ENCODE assay signal across 9 cellular contexts in genomic region chr20:31515072-31515774, GRCh38. TPM values are rescaled to one million over a fixed set of nuclear protein-coding genes. Genes with fewer than 3 reads are reported as not detected.
A peak's percentile ranks its signal among the peaks of the same experiment; 100 is the strongest.
DNase-seq lines count a peak whose midpoint lies in the region; ATAC-seq and TF ChIP-seq lines count a peak whose summit lies in the region.
"Had no signal": no experiment of that assay in that cellular context is flagged by ENCODE, and none has a peak within 500 bp of the region (broad histone marks: within the 10 kb centered on the region; RNA-seq: fewer than 3 reads in every experiment).

No MANE protein-coding gene starts in this region.

- POLR2A ChIA-PET in WTC11 (lab: Charles Lee): no interaction called here

- H3K27me3 ChIP-seq in GM06990 (replicated peaks; ENCODE audit: control insufficient read depth, insufficient read depth, low read length): no peaks in the 10 kb centered on the region
- H3K27me3 ChIP-seq in NT2/D1 (ENCODE audit: insufficient read depth, insufficient read length): no peaks in the 10 kb centered on the region
- no peaks in the 10 kb centered on the region for H3K27me3 ChIP-seq in gastrocnemius medialis

- in situ Hi-C loops in gastrocnemius medialis (cut with MboI; ENCODE audit: low sequenced_read_pairs in 4 of 4) (no loop called here), G401 (cut with HindIII; ENCODE audit: low sequenced_read_pairs) (no loop called here)

- CTCF ChIA-PET in WTC11 (lab: Charles Lee): interaction anchor here (1.5 kb wide), 1 partner anchor 13 kb away, joined by 16 read pairs; no protein-coding TSS in a partner anchor

- H3K36me3 Mint-ChIP-seq in WTC11: peaks cover 3% of the 10 kb centered on the region
- peaks cover 15% of the 10 kb centered on the region for H3K36me3 Mint-ChIP-seq in activated T-cell treated with anti-CD3 and anti-CD28 coated beads, Interleukin-2, amount 50 U/mL, for 24 hours (ENCODE audit: low read depth)

- H3K4me1 Mint-ChIP-seq in WTC11: no peaks in the 10 kb centered on the region
- peaks cover 19% of the 10 kb centered on the region for H3K4me1 Mint-ChIP-seq in activated T-cell treated with anti-CD3 and anti-CD28 coated beads, Interleukin-2, amount 50 U/mL, for 24 hours (ENCODE audit: low read depth)

- peak overlapping the region; percentile 98 for H3K4me3 ChIP-seq in GM06990 (replicated peaks; ENCODE audit: low read depth, low read length)
- peak overlapping the region; percentile 98 for H3K4me3 ChIP-seq in NT2/D1 (ENCODE audit: insufficient read length, low read depth)
- H3K4me3 ChIP-seq in fibroblast of pulmonary artery (replicated peaks; ENCODE audit: low read depth, low read length): peak overlapping the region; percentile 97
- H3K4me3 ChIP-seq in gastrocnemius medialis: peak overlapping the region; percentile 72 to 96 (median 88)

- no peaks in the 10 kb centered on the region for H3K9me3 Mint-ChIP-seq in WTC11
- H3K9me3 Mint-ChIP-seq in activated T-cell treated with anti-CD3 and anti-CD28 coated beads, Interleukin-2, amount 50 U/mL, for 24 hours: no peaks in the 10 kb centered on the region

- no peak for DNase-seq in GM06990 (ENCODE audit: extremely low read depth, insufficient read length)
- DNase-seq in NT2/D1 (ENCODE audit: low read depth, low spot score): no peak
- DNase-seq in fibroblast of pulmonary artery (ENCODE audit: low read depth): no peak
- DNase-seq in gastrocnemius medialis: no peak
- no peak for DNase-seq in WTC11 (ENCODE audit: low spot score)
- no peak for DNase-seq in activated T-cell treated with anti-CD3 and anti-CD28 coated beads, Interleukin-2, amount 50 U/mL, for 24 hours
- DNase-seq in G401 (ENCODE audit: low spot score): no peak

- intact Hi-C loops in gastrocnemius medialis (cut with DNase I; ENCODE audit: low total_unique reads): loop anchor here (2.0 to 10.0 kb wide), 2 partner anchors 32 to 690 kb away; partner anchors contain the start of genes PLAGL2 and POFUT1

- H3K36me3 ChIP-seq in GM06990 (ENCODE audit: control insufficient read depth, insufficient read depth, low read length) (no peaks in the 10 kb centered on the region; the same call in 1 of the 2 replicates), NT2/D1 (ENCODE audit: insufficient read depth, insufficient read length, low read length) (peaks cover 35% of the 10 kb centered on the region), gastrocnemius medialis (no peaks in the 10 kb centered on the region)

- ATAC-seq in gastrocnemius medialis (no peak), WTC11 (no peak), HG03469 (IDR thresholded peaks at IDR 0.05; ENCODE audit: unreplicated experiment) (no peak)

- H3K4me1 ChIP-seq in NT2/D1 (ENCODE audit: insufficient read depth, insufficient read length): peaks cover 7% of the 10 kb centered on the region
- peaks cover 27 to 37% of the 10 kb centered on the region in 2 donors for H3K4me1 ChIP-seq in gastrocnemius medialis

- TF ChIP-seq CTCF in GM06990 (IDR thresholded peaks at IDR 0.05; ENCODE audit: insufficient read depth, low read length, poor library complexity, severe bottlenecking) (no peak), fibroblast of pulmonary artery (IDR thresholded peaks at IDR 0.05; ENCODE audit: low read length, missing control alignments) (no peak), gastrocnemius medialis (IDR thresholded peaks at IDR 0.05 in 4 of 5, conservative IDR thresholded peaks at IDR 0.05 in 1 of 5) (no peak), WTC11 (IDR thresholded peaks at IDR 0.05) (no peak)

- H3K9me3 ChIP-seq in NT2/D1 (ENCODE audit: insufficient read depth, low read length) (no peaks in the 10 kb centered on the region), gastrocnemius medialis (no peaks in the 10 kb centered on the region)

- no peak for TF ChIP-seq POLR2A in gastrocnemius medialis (IDR thresholded peaks at IDR 0.05)

- peak overlapping the region; percentile 98 for H3K9ac ChIP-seq in NT2/D1 (ENCODE audit: insufficient read length, low read depth)

- no peak overlapping the region for H3K27ac Mint-ChIP-seq in WTC11
- H3K27ac Mint-ChIP-seq in activated T-cell treated with anti-CD3 and anti-CD28 coated beads, Interleukin-2, amount 50 U/mL, for 24 hours: no peak overlapping the region

- H3K4me3 Mint-ChIP-seq in WTC11: no peak overlapping the region
- no peak overlapping the region for H3K4me3 Mint-ChIP-seq in activated T-cell treated with anti-CD3 and anti-CD28 coated beads, Interleukin-2, amount 50 U/mL, for 24 hours

- H3K27me3 Mint-ChIP-seq in WTC11 (ENCODE audit: low read depth): no peaks in the 10 kb centered on the region
- H3K27me3 Mint-ChIP-seq in activated T-cell treated with anti-CD3 and anti-CD28 coated beads, Interleukin-2, amount 50 U/mL, for 24 hours: no peaks in the 10 kb centered on the region

- H3K27ac ChIP-seq in gastrocnemius medialis: peak overlapping the region; percentile 88 to 95 (median 90)

TF ChIP-seq in WTC11, 78 proteins besides CTCF, POLR2A, EP300 and RAD21 (continues in another document):
- TF ChIP-seq NFATC4 (CRISPR knock-in tag; IDR thresholded peaks at IDR 0.05) (no peak), TEAD1 (CRISPR knock-in tag; IDR thresholded peaks at IDR 0.05) (no peak), CDX4 (CRISPR knock-in tag; IDR thresholded peaks at IDR 0.05; ENCODE audit: borderline replicate concordance) (no peak), USF2 (CRISPR knock-in tag; IDR thresholded peaks at IDR 0.05) (no peak), FOXP4 (CRISPR knock-in tag; IDR thresholded peaks at IDR 0.05) (no peak), ZNF671 (CRISPR knock-in tag; IDR thresholded peaks at IDR 0.05) (no peak), TP53 (CRISPR knock-in tag; IDR thresholded peaks at IDR 0.05) (no peak), ESRRA (CRISPR knock-in tag; IDR thresholded peaks at IDR 0.05; ENCODE audit: borderline replicate concordance) (no peak), FOXJ3 (CRISPR knock-in tag; IDR thresholded peaks at IDR 0.05; ENCODE audit: borderline replicate concordance) (no peak)
- TF ChIP-seq, protein P1, sequence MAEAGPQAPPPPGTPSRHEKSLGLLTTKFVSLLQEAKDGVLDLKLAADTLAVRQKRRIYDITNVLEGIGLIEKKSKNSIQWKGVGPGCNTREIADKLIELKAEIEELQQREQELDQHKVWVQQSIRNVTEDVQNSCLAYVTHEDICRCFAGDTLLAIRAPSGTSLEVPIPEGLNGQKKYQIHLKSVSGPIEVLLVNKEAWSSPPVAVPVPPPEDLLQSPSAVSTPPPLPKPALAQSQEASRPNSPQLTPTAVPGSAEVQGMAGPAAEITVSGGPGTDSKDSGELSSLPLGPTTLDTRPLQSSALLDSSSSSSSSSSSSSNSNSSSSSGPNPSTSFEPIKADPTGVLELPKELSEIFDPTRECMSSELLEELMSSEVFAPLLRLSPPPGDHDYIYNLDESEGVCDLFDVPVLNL (CRISPR knock-in tag; IDR thresholded peaks at IDR 0.05; ENCODE audit: borderline replicate concordance, low read depth): no peak

RNA-seq across cellular contexts. Expression of gene HM13, which starts 1.0 kb away (rescaled TPM):
- total RNA-seq in gastrocnemius medialis: 10 to 100 TPM; 22.7 to 31.0 (median 26.4) TPM
- total RNA-seq in WTC11 (2021): 93.3 to 103 TPM (median 101 TPM) in 3 replicates
- 124 and 138 TPM in 2 replicates for total RNA-seq in G401 (2014; rRNA removed; shearing (Covaris generic))

RNA-seq across cellular contexts. Expression of gene REM1, which starts 40.1 kb away (rescaled TPM):
- total RNA-seq in gastrocnemius medialis (1 to 10 TPM in 3 of 4 donors, under 1 TPM in 1; 0.87 to 7.5 (median 1.2) TPM), WTC11 (2021) (not detected in 3 replicates)
- total RNA-seq in G401 (2014; rRNA removed; shearing (Covaris generic)): not detected in 2 replicates
- total RNA-seq: T-helper 1 cell treated with Interleukin-12 subunit alpha and Interleukin-12 subunit beta and Interleukin-4 antibody, amounts not matched to agents 30 ng/mL and 1 ng/mL, for 36 hours had no signal

RNA-seq across cellular contexts. Expression of gene DEFB124, which starts 40.3 kb away (rescaled TPM):
- not detected for total RNA-seq in gastrocnemius medialis
- total RNA-seq in WTC11 (2021): not detected in 3 replicates
- total RNA-seq in G401 (2014; rRNA removed; shearing (Covaris generic)): not detected in 2 replicates
- total RNA-seq: T-helper 1 cell treated with Interleukin-12 subunit alpha and Interleukin-12 subunit beta and Interleukin-4 antibody, amounts not matched to agents 30 ng/mL and 1 ng/mL, for 36 hours had no signal
